In genomic region chr9:97398999-97399758, GRCh38 we compare ENCODE assay signal across 8 cellular contexts. TPM values are rescaled to one million over a fixed set of nuclear protein-coding genes. Genes with fewer than 3 reads are reported as not detected.
DNase-seq lines count a peak whose midpoint lies in the region; ATAC-seq, FAIRE-seq and TF ChIP-seq lines count a peak whose summit lies in the region.

No MANE protein-coding gene starts in this region.

- peak; percentile 65 to 68 for ATAC-seq in activated CD4-positive, CD25-positive, alpha-beta regulatory T cell treated with anti-CD3 and anti-CD28 coated beads, Interleukin-2, amount 50 U/mL, for 24 hours
- ATAC-seq in right lobe of liver (peak; percentile 97 to 99 (median 98)), GM18520 (IDR thresholded peaks at IDR 0.05; ENCODE audit: unreplicated experiment) (no peak)

- TF ChIP-seq POLR2A in right lobe of liver (IDR thresholded peaks at IDR 0.05), result no peak

- H3K4me3 ChIP-seq in AG04450 (ENCODE audit: low read depth, low read length) (no peak overlapping the region), right lobe of liver (no peak overlapping the region)

- POLR2A ChIA-PET in AG04450 (lab: Yijun Ruan, JAX), result no interaction called here

- intact Hi-C loops in right lobe of liver (cut with DNase I), result loop anchor here in 1 of 2 donors (10.0 kb wide), 1 partner anchor 534 kb away; no protein-coding TSS in a partner anchor

- H3K4me1 ChIP-seq in right lobe of liver, result peaks cover 0 to 3% (median 2%) of the 10 kb centered on the region in 4 donors

- H3K9me3 ChIP-seq in AG04450 (ENCODE audit: control insufficient read depth, insufficient read depth, low read length) (no peaks in the 10 kb centered on the region), right lobe of liver (no peaks in the 10 kb centered on the region)

- DNase-seq in AG04450 (ENCODE audit: low read depth, low spot score) (peak; percentile 30), GM19239 (ENCODE audit: insufficient read length, low spot score) (peak; percentile 62), NCI-H1092 treated with DMSO at 0.1 percent for 48 hours (lab: John Stamatoyannopoulos, UW) (peak; percentile 52), cerebellum (ENCODE audit: low spot score) (peak; percentile 15), right lobe of liver (peak; percentile 80 to 85 (median 83))
- peak; percentile 44 for DNase-seq in stimulated activated CD8-positive, alpha-beta memory T cell treated with anti-CD3 and anti-CD28 coated beads, Interleukin-12 subunit alpha, Interleukin-12 subunit beta, amount 100 ng/mL, for 1 hour (ENCODE audit: low read depth)

- peak; percentile 78 for FAIRE-seq in GM19239 (lab: Jason Lieb, UNC)

- H3K27ac ChIP-seq in AG04450 (ENCODE audit: low read depth, low read length), result no peak overlapping the region
- H3K27ac ChIP-seq in right lobe of liver, result no peak overlapping the region

- H3K27me3 ChIP-seq in AG04450 (ENCODE audit: control insufficient read depth, insufficient read depth, low read length), result no peaks in the 10 kb centered on the region
- H3K27me3 ChIP-seq in right lobe of liver, result no peaks in the 10 kb centered on the region

- no peaks in the 10 kb centered on the region for H3K36me3 ChIP-seq in right lobe of liver

- CTCF ChIA-PET in AG04450 (lab: Charles Lee), result interaction anchor here (0.6 to 5.7 kb wide), 6 partner anchors 12 to 561 kb away, joined by 3 to 57 read pairs (median 3); no protein-coding TSS in a partner anchor

- TF ChIP-seq CTCF in AG04450 (IDR thresholded peaks at IDR 0.05; ENCODE audit: low read depth, low read length) (peak; percentile 94), right lobe of liver (IDR thresholded peaks at IDR 0.05) (peak; percentile 95 to 99 (median 97))

- WGBS in right lobe of liver (ENCODE audit: insufficient coverage, low coverage, low lambda C conversion rate, missing lambda C conversion rate), result 12% methylated on average over 16 of the region's 20 CpGs

RNA-seq across cellular contexts. Expression of gene TDRD7, which starts 12.7 kb away (rescaled TPM):
- 7.3 and 8.2 TPM in 2 replicates for polyA plus RNA-seq in AG04450 (2011; rRNA removed)
- polyA minus RNA-seq in AG04450 (2011; rRNA and poly(A)+ RNA removed), result 5.3 and 7.0 TPM in 2 replicates
- 10.2 TPM for total RNA-seq in cerebellum
- 1 to 10 TPM; 4.2 to 8.7 (median 6.8) TPM for total RNA-seq in right lobe of liver

Comparison
In these comparisons a context has a peak if more than half of its experiments do, and no peak if none do; other contexts are left out.
1. DNase-seq: peak in every context shown above with its lines; median percentile 83 in right lobe of liver; 62 in GM19239; 52 in NCI-H1092 treated with DMSO at 0.1 percent for 48 hours; 44 in stimulated activated CD8-positive, alpha-beta memory T cell treated with anti-CD3 and anti-CD28 coated beads, Interleukin-12 subunit alpha, Interleukin-12 subunit beta, amount 100 ng/mL, for 1 hour; 30 in AG04450; 15 in cerebellum.